23 cellular contexts compared by ENCODE assay signal in genomic region chr3:64000446-64001055, GRCh38. TPM values are rescaled to one million over a fixed set of nuclear protein-coding genes. Genes with fewer than 3 reads are reported as not detected.
A peak's percentile ranks its signal among the peaks of the same experiment; 100 is the strongest.
DNase-seq lines count a peak whose midpoint lies in the region; ATAC-seq, FAIRE-seq and TF ChIP-seq lines count a peak whose summit lies in the region.
"Had no signal": no experiment of that assay in that cellular context is flagged by ENCODE, and none has a peak within 500 bp of the region (broad histone marks: within the 10 kb centered on the region; RNA-seq: fewer than 3 reads in every experiment).

No MANE protein-coding gene starts in this region.

- H3K4me3 ChIP-seq in left ventricle myocardium inferior, result no peak overlapping the region
- no peak overlapping the region for H3K4me3 ChIP-seq in endodermal cell (ENCODE audit: low read length)
- H3K4me3 ChIP-seq in pancreas, result no peak overlapping the region
- H3K4me3 ChIP-seq: ascending aorta, Peyer's patch, thyroid gland had no signal

- ATAC-seq in pancreas (no peak), HG02870 (IDR thresholded peaks at IDR 0.05; ENCODE audit: unreplicated experiment) (no peak), GM18870 (IDR thresholded peaks at IDR 0.05; ENCODE audit: unreplicated experiment) (no peak)
- ATAC-seq: left lobe of liver had no signal

- peak overlapping the region; percentile 47 for H3K27ac Mint-ChIP-seq in HFFc6
- H3K27ac Mint-ChIP-seq in endodermal cell, result peak overlapping the region; percentile 38

- H3K36me3 Mint-ChIP-seq in HFFc6 (ENCODE audit: low read depth) (peaks cover 22% of the 10 kb centered on the region), endodermal cell (ENCODE audit: low read depth) (peaks cover 45% of the 10 kb centered on the region)

- no peaks in the 10 kb centered on the region for H3K9me3 Mint-ChIP-seq in HFFc6
- H3K9me3 Mint-ChIP-seq in endodermal cell, result no peaks in the 10 kb centered on the region
- H3K9me3 Mint-ChIP-seq: activated CD4-positive, alpha-beta T cell treated with anti-CD3 and anti-CD28 coated beads, Interleukin-2, amount 10 ng/mL, durations not matched to agents 24 days and 14 days; CD14-positive monocyte had no signal

- H3K27me3 Mint-ChIP-seq in HFFc6 (ENCODE audit: insufficient read depth) (no peaks in the 10 kb centered on the region; the same call in 1 of the 2 replicates), endodermal cell (ENCODE audit: insufficient read depth) (no peaks in the 10 kb centered on the region)
- H3K27me3 Mint-ChIP-seq: activated CD4-positive, alpha-beta T cell treated with anti-CD3 and anti-CD28 coated beads, Interleukin-2, amount 10 ng/mL, durations not matched to agents 24 days and 14 days had no signal

- WGBS in endodermal cell (ENCODE audit: insufficient coverage in 1 of 2, insufficient read length in 1 of 2), 2 experiments, result 84 to 85% methylated on average over 8 to 9 of the region's 9 CpGs
- 40 to 63% methylated on average over 9 of the region's 9 CpGs for WGBS in pancreas, 2 donors

- H3K27ac ChIP-seq in left ventricle myocardium inferior (replicated peaks) (peak overlapping the region; percentile 76), endodermal cell (ENCODE audit: low read depth, low read length) (no peak overlapping the region), pancreas (peak overlapping the region in 3 of 4 donors; percentile 15 to 81 (median 77))
- H3K27ac ChIP-seq: ascending aorta, Peyer's patch had no signal

- DNase-seq in left ventricle myocardium inferior, result no peak
- no peak for DNase-seq in cardiac septum (ENCODE audit: low spot score)
- no peak for DNase-seq in HFFc6
- DNase-seq in endodermal cell, result no peak
- no peak for DNase-seq in pancreas
- DNase-seq in HuH-7.5 (ENCODE audit: low spot score), result no peak
- DNase-seq: activated CD4-positive, alpha-beta T cell treated with anti-CD3 and anti-CD28 coated beads, Interleukin-2, amount 10 ng/mL, durations not matched to agents 24 days and 14 days; activated naive CD4-positive, alpha-beta T cell; GF-D8; head of caudate nucleus; Kasumi-1; NCI-H1092 treated with DMSO at 0.1 percent for 48 hours; NCI-H2081; NCI-H446 treated with DMSO at 0.1 percent for 48 hours; Peyer's patch; small intestine; stimulated activated naive CD4-positive, alpha-beta T cell; thyroid gland had no signal

- H3K4me1 Mint-ChIP-seq in HFFc6 (ENCODE audit: low read depth) (peaks cover 16% of the 10 kb centered on the region), endodermal cell (peaks cover 20% of the 10 kb centered on the region)
- H3K4me1 Mint-ChIP-seq: activated CD4-positive, alpha-beta T cell treated with anti-CD3 and anti-CD28 coated beads, Interleukin-2, amount 10 ng/mL, durations not matched to agents 24 days and 14 days; CD14-positive monocyte had no signal

- FAIRE-seq in pancreas (lab: Jason Lieb, UNC), result no peak
- FAIRE-seq: small intestine had no signal

- peaks cover 64% of the 10 kb centered on the region for H3K36me3 ChIP-seq in left ventricle myocardium inferior
- peaks cover 87% of the 10 kb centered on the region for H3K36me3 ChIP-seq in endodermal cell (ENCODE audit: control insufficient read depth, insufficient read depth, low read length)
- H3K36me3 ChIP-seq in pancreas, result peaks cover 3 to 11% (median 7%) of the 10 kb centered on the region in 3 donors

- no peak overlapping the region for H3K9ac ChIP-seq in endodermal cell (ENCODE audit: extremely low read depth, low read length, poor library complexity, severe bottlenecking)

- TF ChIP-seq CTCF in left ventricle myocardium inferior (IDR thresholded peaks at IDR 0.05; ENCODE audit: borderline replicate concordance) (no peak), HFFc6 (IDR thresholded peaks at IDR 0.05) (no peak), endodermal cell (conservative IDR thresholded peaks at IDR 0.05) (no peak), pancreas (IDR thresholded peaks at IDR 0.05) (no peak)

- H3K4me3 Mint-ChIP-seq in HFFc6 (no peak overlapping the region), endodermal cell (no peak overlapping the region)
- H3K4me3 Mint-ChIP-seq: activated CD4-positive, alpha-beta T cell treated with anti-CD3 and anti-CD28 coated beads, Interleukin-2, amount 10 ng/mL, durations not matched to agents 24 days and 14 days; CD14-positive monocyte had no signal

- intact Hi-C loops in left ventricle myocardium inferior (cut with micrococcal nuclease) (no loop called here), cardiac septum (cut with DNase I) (no loop called here), pancreas (cut with DNase I) (no loop called here)

- H3K9me3 ChIP-seq in left ventricle myocardium inferior (replicated peaks) (no peaks in the 10 kb centered on the region), endodermal cell (ENCODE audit: control insufficient read depth, low read length) (no peaks in the 10 kb centered on the region), pancreas (no peaks in the 10 kb centered on the region)
- H3K9me3 ChIP-seq: ascending aorta, Peyer's patch, thyroid gland had no signal

- H3K4me1 ChIP-seq in left ventricle myocardium inferior, result peaks cover 27% of the 10 kb centered on the region
- H3K4me1 ChIP-seq in endodermal cell (ENCODE audit: control insufficient read depth, insufficient read depth, low read length), result no peaks in the 10 kb centered on the region
- H3K4me1 ChIP-seq in pancreas, result peaks cover 46 to 74% (median 71%) of the 10 kb centered on the region in 3 donors
- H3K4me1 ChIP-seq: ascending aorta, Peyer's patch had no signal

- H3K27me3 ChIP-seq in left ventricle myocardium inferior (ENCODE audit: low read depth) (no peaks in the 10 kb centered on the region), endodermal cell (ENCODE audit: control insufficient read depth, insufficient read depth, low read length, poor library complexity, severe bottlenecking) (no peaks in the 10 kb centered on the region), pancreas (no peaks in the 10 kb centered on the region)
- H3K27me3 ChIP-seq: ascending aorta, Peyer's patch, thyroid gland had no signal

RNA-seq across cellular contexts. Expression of gene PSMD6, which starts 22.7 kb away (rescaled TPM):
- 78.3 TPM for total RNA-seq in left ventricle myocardium inferior
- total RNA-seq in cardiac septum, result 85.7 TPM
- total RNA-seq in HFFc6 (2021; fragmentation: NEBNext Ultra II Directional; extraction: Animal tissue kit (Norgen Biotek cat#: 25700)), result 100 to 1,000 TPM; 101 to 123 (median 113) TPM
- total RNA-seq in endodermal cell, result 100 to 1,000 TPM in 1 of 2 donors, 10 to 100 TPM in 1; 99.7 to 109 TPM
- polyA plus RNA-seq in endodermal cell (2013, experiment 1 of 2), result 115 TPM
- 104 TPM for polyA plus RNA-seq in endodermal cell (2013, experiment 2 of 2)
- total RNA-seq in pancreas, result 100 to 1,000 TPM in 4 of 6 donors, 10 to 100 TPM in 2; 73.7 to 220 (median 134) TPM
- 100 to 1,000 TPM; 103 to 106 TPM for polyA plus RNA-seq in pancreas
